ENCODE assay signal across 20 cellular contexts in the genomic region with DNA sequence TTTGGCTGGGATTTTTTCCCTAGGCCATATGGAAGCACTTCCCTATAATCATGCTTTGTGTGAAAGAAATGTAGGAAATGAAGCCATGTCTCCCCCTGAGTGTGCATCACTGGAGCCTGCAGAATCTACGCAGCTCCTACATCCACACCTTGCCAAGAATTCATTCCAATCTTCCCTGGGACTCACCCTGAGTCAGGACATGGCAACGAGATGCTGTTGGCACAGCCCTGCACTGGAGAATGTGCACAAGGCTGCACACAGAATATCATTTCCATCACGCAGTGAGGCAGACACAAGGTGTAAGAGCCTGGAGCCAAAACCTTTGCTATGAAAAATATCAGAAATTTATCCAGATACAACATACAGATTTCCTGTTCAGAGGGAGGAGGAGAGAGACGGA.
DNase-seq lines count a peak whose midpoint lies in the region; ATAC-seq, FAIRE-seq and TF ChIP-seq lines count a peak whose summit lies in the region.
"Had no signal": no experiment of that assay in that cellular context is flagged by ENCODE, and none has a peak within 500 bp of the region (broad histone marks: within the 10 kb centered on the region; RNA-seq: fewer than 3 reads in every experiment).

No MANE protein-coding gene starts in this region.

- DNase-seq in AG08395 (ENCODE audit: low spot score) (peak; percentile 60), PC-3 (peak; percentile 41), fibroblast of lung (ENCODE audit: low read depth in 2 of 2) (peak; percentile 49 to 89), adrenal gland (no peak), germinal center (ENCODE audit: low spot score) (no peak), RCC 7860 (ENCODE audit: low spot score) (no peak)
- DNase-seq: activated CD4-positive, CD25-positive, alpha-beta regulatory T cell; activated effector memory CD4-positive, alpha-beta T cell treated with Interleukin-2 at 50 U/mL for 16 hours; EL; KBM-7; NCI-H1417; NCI-H345; NK-92 treated with Interleukin-12 subunit alpha and Interleukin-12 subunit beta, amount 100 ng/mL, for 24 hours; SHP77 treated with DMSO at 0.1 percent for 48 hours had no signal

- H3K79me2 ChIP-seq in PC-3 (ENCODE audit: low read length), result no peaks in the 10 kb centered on the region
- no peaks in the 10 kb centered on the region for H3K79me2 ChIP-seq in fibroblast of lung (ENCODE audit: control insufficient read depth, insufficient read depth, low read length)

- TF ChIP-seq CTCF in PC-3 (conservative IDR thresholded peaks at IDR 0.05; ENCODE audit: low read depth, low read length) (no peak), fibroblast of lung (conservative IDR thresholded peaks at IDR 0.05 in 1 of 2, IDR thresholded peaks at IDR 0.05 in 1 of 2; ENCODE audit: low read depth in 1 of 2, low read length in 2 of 2) (no peak), adrenal gland (IDR thresholded peaks at IDR 0.05) (no peak)

- intact Hi-C loops in PC-3 (cut with micrococcal nuclease), result no loop called here
- intact Hi-C loops in adrenal gland (cut with DNase I), result no loop called here

- FAIRE-seq in RCC 7860 (lab: Jason Lieb, UNC), result no peak
- FAIRE-seq: A549, GM12892, islet of Langerhans had no signal

- H3K4me3 ChIP-seq in PC-3 (ENCODE audit: low read length) (no peak overlapping the region), fibroblast of lung (replicated peaks in 1 of 4; ENCODE audit: control extremely low read depth in 1 of 4, insufficient read depth in 1 of 4, low read depth in 3 of 4, low read length in 4 of 4) (no peak overlapping the region), muscle layer of colon (ENCODE audit: low read depth in 1 of 2, low read length in 2 of 2) (peak overlapping the region in 1 of 2 donors; percentile 4), adrenal gland (no peak overlapping the region)
- H3K4me3 ChIP-seq: A549 had no signal

- H4K20me1 ChIP-seq in PC-3 (ENCODE audit: low read length), result no peaks in the 10 kb centered on the region
- no peaks in the 10 kb centered on the region for H4K20me1 ChIP-seq in fibroblast of lung (ENCODE audit: control insufficient read depth, extremely low read depth, insufficient read depth, low read length)

- H3K36me3 ChIP-seq in PC-3 (ENCODE audit: low read depth, low read length) (no peaks in the 10 kb centered on the region), fibroblast of lung (ENCODE audit: control insufficient read depth, insufficient read depth, low read length) (no peaks in the 10 kb centered on the region), muscle layer of colon (ENCODE audit: insufficient read depth, low read length) (no peaks in the 10 kb centered on the region), adrenal gland (replicated peaks in 1 of 2) (no peaks in the 10 kb centered on the region)
- H3K36me3 ChIP-seq: neutrophil had no signal

- 45 to 62% (median 58%) methylated on average over 4 of the region's 4 CpGs for WGBS in adrenal gland, 4 donors

- H3K4me2 ChIP-seq in PC-3 (ENCODE audit: low read length) (no peak overlapping the region), fibroblast of lung (ENCODE audit: extremely low read depth, insufficient read depth, low read length) (peak overlapping the region; percentile 32)
- H3K4me2 ChIP-seq: A549 had no signal

- no peaks in the 10 kb centered on the region for H3K9me3 ChIP-seq in PC-3 (ENCODE audit: low read length)
- no peaks in the 10 kb centered on the region for H3K9me3 ChIP-seq in fibroblast of lung (ENCODE audit: control insufficient read depth, insufficient read depth, low read depth, low read length)
- H3K9me3 ChIP-seq in muscle layer of colon (ENCODE audit: low read length), result no peaks in the 10 kb centered on the region
- H3K9me3 ChIP-seq in adrenal gland (replicated peaks in 1 of 3), result no peaks in the 10 kb centered on the region
- H3K9me3 ChIP-seq: A549, neutrophil had no signal

- H3K9ac ChIP-seq in PC-3 (ENCODE audit: low read length), result no peak overlapping the region
- no peak overlapping the region for H3K9ac ChIP-seq in fibroblast of lung (ENCODE audit: insufficient read depth, low read length)
- no peak overlapping the region for H3K9ac ChIP-seq in muscle layer of colon (ENCODE audit: low read length)

- POLR2A ChIA-PET in PC-3 (lab: Charles Lee; ENCODE audit: unreplicated experiment), result no interaction called here

- BruUV-seq in PC-3 (replicated peaks; lab: Mats Ljungman, UMichigan), result no TSS peak

- no peaks in the 10 kb centered on the region for H3F3A ChIP-seq in PC-3 (ENCODE audit: low read length, unreplicated experiment)

- no peak for TF ChIP-seq POLR2A in adrenal gland (IDR thresholded peaks at IDR 0.05)

- H2AFZ ChIP-seq in PC-3 (ENCODE audit: low read length), result no peak overlapping the region
- H2AFZ ChIP-seq in fibroblast of lung (ENCODE audit: low read length), result no peak overlapping the region

- no peaks in the 10 kb centered on the region for H3K9me2 ChIP-seq in PC-3 (replicated peaks; ENCODE audit: low read length)

- H3K27me3 ChIP-seq in PC-3 (ENCODE audit: low read length) (no peaks in the 10 kb centered on the region), fibroblast of lung (ENCODE audit: control insufficient read depth, insufficient read depth, low read length) (no peaks in the 10 kb centered on the region), muscle layer of colon (ENCODE audit: control insufficient read depth in 1 of 2, insufficient read depth in 2 of 2, low read length in 2 of 2) (no peaks in the 10 kb centered on the region), adrenal gland (no peaks in the 10 kb centered on the region)
- H3K27me3 ChIP-seq: neutrophil had no signal

- CTCF ChIA-PET in PC-3 (lab: Charles Lee), result no interaction called here

- H3K27ac ChIP-seq in PC-3 (ENCODE audit: low read length), result peak overlapping the region; percentile 18
- peak overlapping the region; percentile 41 for H3K27ac ChIP-seq in fibroblast of lung (ENCODE audit: insufficient read depth, low read length)
- peak overlapping the region; percentile 53 for H3K27ac ChIP-seq in muscle layer of colon (ENCODE audit: low read depth, low read length)
- no peak overlapping the region for H3K27ac ChIP-seq in adrenal gland
- H3K27ac ChIP-seq: A549, neutrophil had no signal

- peak; percentile 80 for ATAC-seq in PC-3
- ATAC-seq in GM18502 (IDR thresholded peaks at IDR 0.05; ENCODE audit: poor library complexity, unreplicated experiment), result no peak
- ATAC-seq: A549 had no signal

- H3K4me1 ChIP-seq in PC-3 (ENCODE audit: insufficient read depth, low read length) (peaks cover 9% of the 10 kb centered on the region), fibroblast of lung (ENCODE audit: control insufficient read depth, extremely low read depth, insufficient read depth, low read length) (peaks cover 23% of the 10 kb centered on the region), muscle layer of colon (ENCODE audit: insufficient read depth, low read length) (peaks cover 63% of the 10 kb centered on the region), adrenal gland (replicated peaks in 1 of 2) (no peaks in the 10 kb centered on the region)
- H3K4me1 ChIP-seq: A549 had no signal

Comparison
In these comparisons a context has a peak if more than half of its experiments do, and no peak if none do; other contexts are left out.
1. DNase-seq: peak in AG08395 (single experiment), PC-3 (single experiment) and fibroblast of lung (2 of 2); none in adrenal gland (0 of 7), germinal center (single experiment) and RCC 7860 (single experiment).
2. H3K27ac ChIP-seq: peak in PC-3 (single experiment), fibroblast of lung (single experiment) and muscle layer of colon (single experiment); none in adrenal gland (0 of 5).